Comparison of ENCODE assay signal across 10 cellular contexts in the genomic region with DNA sequence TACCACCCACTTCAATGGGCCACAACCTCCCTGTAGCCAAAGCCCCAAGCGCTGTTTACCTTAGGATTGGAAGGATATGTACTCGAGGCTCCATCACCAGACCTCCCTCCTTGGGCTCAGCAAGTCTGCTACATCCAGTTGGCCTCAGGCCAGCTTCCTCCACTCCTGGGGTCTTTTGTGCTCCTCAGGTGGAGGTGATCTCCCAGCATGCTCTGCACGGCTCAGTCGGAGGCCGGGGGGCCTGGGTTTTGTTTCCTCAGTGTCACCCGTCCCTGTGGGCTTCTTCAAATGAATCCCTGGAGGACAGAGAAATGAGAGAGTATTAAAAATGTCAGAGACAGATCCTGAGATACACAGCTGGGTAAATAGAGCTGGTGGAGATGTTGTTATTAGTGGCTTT.
"Had no signal": no experiment of that assay in that cellular context is flagged by ENCODE, and none has a peak within 500 bp of the region (broad histone marks: within the 10 kb centered on the region; RNA-seq: fewer than 3 reads in every experiment).

No MANE protein-coding gene starts in this region.

- H3K4me3 ChIP-seq: body of pancreas, colonic mucosa, hepatocyte, ovary had no signal

- H3K27me3 ChIP-seq: body of pancreas, colonic mucosa, hepatocyte, ovary had no signal

- H3K27ac ChIP-seq: body of pancreas, colonic mucosa, hepatocyte, ovary had no signal

- H3K36me3 ChIP-seq: colonic mucosa, ovary had no signal

- DNase-seq: activated CD4-positive, alpha-beta T cell treated with anti-CD3 and anti-CD28 coated beads, Interleukin-2, amount 10 ng/mL, durations not matched to agents 7 days and 5 days; activated naive CD8-positive, alpha-beta T cell treated with anti-CD3 and anti-CD28 coated beads for 36 hours; amygdala; body of pancreas; central memory CD4-positive, alpha-beta T cell; colonic mucosa; islet precursor cell; ovary; stimulated activated CD4-positive, alpha-beta T cell treated with anti-CD3 and anti-CD28 coated beads, Interleukin-1b, Interleukin-23, amount 100 ng/mL, for 48 hours had no signal

- H3K9me3 ChIP-seq: body of pancreas, colonic mucosa, ovary had no signal
